In the genomic region with DNA sequence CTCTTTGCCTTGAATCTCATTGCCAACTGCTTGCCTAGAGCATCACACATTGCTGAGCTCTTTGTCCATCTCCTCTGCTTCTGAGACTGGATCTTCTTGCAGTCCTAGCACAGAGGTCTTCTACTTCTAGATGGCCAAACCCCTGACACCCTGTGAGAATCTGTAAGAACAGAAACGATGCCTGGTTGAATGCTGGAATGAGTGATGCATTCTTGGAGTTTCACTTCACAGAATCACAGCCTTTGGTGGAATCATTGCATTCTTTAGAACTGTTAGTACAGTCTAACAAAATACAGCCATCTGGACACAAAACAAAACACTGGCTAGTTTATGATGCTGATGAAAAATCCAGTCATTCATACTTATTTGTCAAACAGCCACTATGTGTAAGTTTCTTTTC, we compare ENCODE assay signal across 12 cellular contexts.
DNase-seq lines count a peak whose midpoint lies in the region; ATAC-seq lines count a peak whose summit lies in the region.
"Had no signal": no experiment of that assay in that cellular context is flagged by ENCODE, and none has a peak within 500 bp of the region (broad histone marks: within the 10 kb centered on the region; RNA-seq: fewer than 3 reads in every experiment).

No MANE protein-coding gene starts in this region.

- H3K36me3 Mint-ChIP-seq in T-helper 2 cell treated with Interferon-gamma antibody and Interleukin-4, amounts not matched to agents 5 μg/mL and 100 μg/mL, for 36 hours (ENCODE audit: low read depth): peaks cover 13% of the 10 kb centered on the region
- H3K36me3 Mint-ChIP-seq in natural killer cell treated with Interleukin-12 subunit alpha and Interleukin-12 subunit beta and Interleukin-15 and Interleukin-18, amount 100 ng/mL, for 72 hours: peaks cover 9% of the 10 kb centered on the region

- H3K4me1 Mint-ChIP-seq in T-helper 2 cell treated with Interferon-gamma antibody and Interleukin-4, amounts not matched to agents 5 μg/mL and 100 μg/mL, for 36 hours (ENCODE audit: low read depth): peaks cover 18% of the 10 kb centered on the region
- H3K4me1 Mint-ChIP-seq in natural killer cell treated with Interleukin-12 subunit alpha and Interleukin-12 subunit beta and Interleukin-15 and Interleukin-18, amount 100 ng/mL, for 72 hours (ENCODE audit: low read depth in 2 of 2): peaks cover 26 to 32% of the 10 kb centered on the region in 2 donors

- peak overlapping the region; percentile 67 for H3K27ac Mint-ChIP-seq in T-helper 2 cell treated with Interferon-gamma antibody and Interleukin-4, amounts not matched to agents 5 μg/mL and 100 μg/mL, for 36 hours
- H3K27ac Mint-ChIP-seq in natural killer cell treated with Interleukin-12 subunit alpha and Interleukin-12 subunit beta and Interleukin-15 and Interleukin-18, amount 100 ng/mL, for 72 hours: peak overlapping the region; percentile 55 to 59

- peak overlapping the region; percentile 27 for H3K4me3 Mint-ChIP-seq in T-helper 2 cell treated with Interferon-gamma antibody and Interleukin-4, amounts not matched to agents 5 μg/mL and 100 μg/mL, for 36 hours
- H3K4me3 Mint-ChIP-seq in natural killer cell treated with Interleukin-12 subunit alpha and Interleukin-12 subunit beta and Interleukin-15 and Interleukin-18, amount 100 ng/mL, for 72 hours: peak overlapping the region; percentile 64

- no peaks in the 10 kb centered on the region for H3K27me3 Mint-ChIP-seq in T-helper 2 cell treated with Interferon-gamma antibody and Interleukin-4, amounts not matched to agents 5 μg/mL and 100 μg/mL, for 36 hours (ENCODE audit: low read depth)
- no peaks in the 10 kb centered on the region for H3K27me3 Mint-ChIP-seq in natural killer cell treated with Interleukin-12 subunit alpha and Interleukin-12 subunit beta and Interleukin-15 and Interleukin-18, amount 100 ng/mL, for 72 hours
- H3K27me3 Mint-ChIP-seq: activated B cell treated with CpG ODN at 0.5 μM for 24 hours had no signal

- peak; percentile 20 to 66 for ATAC-seq in natural killer cell treated with Interleukin-12 subunit alpha and Interleukin-12 subunit beta and Interleukin-15 and Interleukin-18, amount 100 ng/mL, for 72 hours
- no peak for ATAC-seq in HG03095 (IDR thresholded peaks at IDR 0.05; ENCODE audit: unreplicated experiment)

- DNase-seq in T-helper 2 cell treated with Interferon-gamma antibody and Interleukin-4, amounts not matched to agents 5 μg/mL and 100 μg/mL, for 36 hours (ENCODE audit: low spot score): no peak
- DNase-seq in T-helper 2 cell: no peak
- peak; percentile 46 for DNase-seq in HCEC 1CT
- DNase-seq in astrocyte of the hippocampus (ENCODE audit: low read depth, low spot score): peak; percentile 57
- DNase-seq in natural killer cell treated with Interleukin-12 subunit alpha and Interleukin-12 subunit beta and Interleukin-15 and Interleukin-18, amount 100 ng/mL, for 72 hours (ENCODE audit: low spot score): no peak
- no peak for DNase-seq in OCI-M1 (lab: John Stamatoyannopoulos, UW)
- no peak for DNase-seq in NCI-H1694 treated with DMSO at 0.1 percent for 48 hours (lab: John Stamatoyannopoulos, UW)
- DNase-seq: activated B cell treated with CpG ODN at 0.5 μM for 24 hours, activated gamma-delta T cell treated with Interleukin-2 at 50 U/mL for 16 hours, NCI-H1417 treated with DMSO at 0.1 percent for 48 hours, NCI-H446 had no signal

- H3K9me3 Mint-ChIP-seq in T-helper 2 cell treated with Interferon-gamma antibody and Interleukin-4, amounts not matched to agents 5 μg/mL and 100 μg/mL, for 36 hours: peaks cover 48% of the 10 kb centered on the region
- peaks cover 4% of the 10 kb centered on the region for H3K9me3 Mint-ChIP-seq in natural killer cell treated with Interleukin-12 subunit alpha and Interleukin-12 subunit beta and Interleukin-15 and Interleukin-18, amount 100 ng/mL, for 72 hours

Comparison
In these comparisons a context has a peak if more than half of its experiments do, and no peak if none do; other contexts are left out.
1. DNase-seq: peak in HCEC 1CT (single experiment) and astrocyte of the hippocampus (single experiment); none in T-helper 2 cell treated with Interferon-gamma antibody and Interleukin-4, amounts not matched to agents 5 μg/mL and 100 μg/mL, for 36 hours (single experiment), T-helper 2 cell (0 of 5), natural killer cell treated with Interleukin-12 subunit alpha and Interleukin-12 subunit beta and Interleukin-15 and Interleukin-18, amount 100 ng/mL, for 72 hours (single experiment), OCI-M1 (single experiment) and NCI-H1694 treated with DMSO at 0.1 percent for 48 hours (single experiment).